8 cellular contexts compared by ENCODE assay signal in genomic region chr1:27284425-27285287, GRCh38. TPM values are rescaled to one million over a fixed set of nuclear protein-coding genes. Genes with fewer than 3 reads are reported as not detected.
DNase-seq lines count a peak whose midpoint lies in the region; ATAC-seq, FAIRE-seq and TF ChIP-seq lines count a peak whose summit lies in the region.

No MANE protein-coding gene starts in this region.

- peak; percentile 88 for TF ChIP-seq CTCF in A673 (conservative IDR thresholded peaks at IDR 0.05; ENCODE audit: low read depth, low read length)
- TF ChIP-seq CTCF in WTC11 (IDR thresholded peaks at IDR 0.05) = peak; percentile 91
- TF ChIP-seq CTCF in bronchial epithelial cell (IDR thresholded peaks at IDR 0.05; ENCODE audit: insufficient read depth, low read length, severe bottlenecking) = peak; percentile 58
- TF ChIP-seq CTCF in kidney epithelial cell (IDR thresholded peaks at IDR 0.05; ENCODE audit: insufficient read depth, low read length, poor library complexity, severe bottlenecking) = peak; percentile 83

- H3K27me3 Mint-ChIP-seq in WTC11 (ENCODE audit: low read depth) = no peaks in the 10 kb centered on the region

- intact Hi-C loops in A673 (cut with micrococcal nuclease; ENCODE audit: unreplicated experiment) = loop anchor here (1.0 to 5.0 kb wide), 4 partner anchors 86 to 287 kb away; no protein-coding TSS in a partner anchor

- H3K4me3 Mint-ChIP-seq in WTC11 = no peak overlapping the region

- H3K27ac Mint-ChIP-seq in WTC11 = peak overlapping the region; percentile 17

- H3K4me1 Mint-ChIP-seq in WTC11 = no peaks in the 10 kb centered on the region; the same call in 1 of the 2 replicates

- CTCF ChIA-PET in A673 (lab: Charles Lee) = interaction anchor here (1.3 kb wide), 1 partner anchor 240 kb away, joined by 8 read pairs; no protein-coding TSS in a partner anchor
- CTCF ChIA-PET in WTC11 (lab: Charles Lee) = interaction anchor here (0.6 to 3.3 kb wide), 17 partner anchors 12 to 865 kb away, joined by 3 to 20 read pairs (median 6); no protein-coding TSS in a partner anchor

- no peaks in the 10 kb centered on the region for H3K9me3 ChIP-seq in A673 (ENCODE audit: low read depth, low read length, poor library complexity, severe bottlenecking)

- no peak for FAIRE-seq in bronchial epithelial cell (lab: Jason Lieb, UNC)

- no TSS peak for BruUV-seq in A673 (replicated peaks; lab: Mats Ljungman, UMichigan)

- peaks cover 6% of the 10 kb centered on the region for H3K36me3 Mint-ChIP-seq in WTC11

- ATAC-seq in WTC11 = peak; percentile 88

- no peak overlapping the region for H3K27ac ChIP-seq in A673 (ENCODE audit: low read depth, low read length, poor library complexity, severe bottlenecking)

- POLR2A ChIA-PET in A673 (lab: Charles Lee; ENCODE audit: low non-redundant PET) (interaction anchor here (0.6 kb wide), 1 partner anchor 87 kb away, joined by 3 read pairs; no protein-coding TSS in a partner anchor), WTC11 (lab: Charles Lee) (no interaction called here)

- no peaks in the 10 kb centered on the region for H3K27me3 ChIP-seq in A673 (replicated peaks; ENCODE audit: insufficient read depth, low read depth, low read length, poor library complexity)
- no peaks in the 10 kb centered on the region for H3K27me3 ChIP-seq in bronchial epithelial cell (ENCODE audit: control insufficient read depth, insufficient read depth, low read length)
- H3K27me3 ChIP-seq in kidney epithelial cell (ENCODE audit: control insufficient read depth, insufficient read depth, low read length) = no peaks in the 10 kb centered on the region

- no peaks in the 10 kb centered on the region for H3K9me3 Mint-ChIP-seq in WTC11

- H3K36me3 ChIP-seq in A673 (ENCODE audit: insufficient read depth, low read length, poor library complexity, severe bottlenecking) = no peaks in the 10 kb centered on the region
- H3K36me3 ChIP-seq in bronchial epithelial cell (ENCODE audit: control insufficient read depth, insufficient read depth, low read length) = peaks cover 2% of the 10 kb centered on the region
- no peaks in the 10 kb centered on the region for H3K36me3 ChIP-seq in kidney epithelial cell (ENCODE audit: control insufficient read depth, insufficient read depth, low read length)

- H3K4me3 ChIP-seq in A673 (ENCODE audit: low read depth, low read length, poor library complexity, severe bottlenecking) (no peak overlapping the region), bronchial epithelial cell (ENCODE audit: low read depth, low read length) (no peak overlapping the region), kidney epithelial cell (ENCODE audit: low read depth, low read length) (no peak overlapping the region)

- DNase-seq in A673 (ENCODE audit: low spot score) = peak; percentile 83
- DNase-seq in GOT3 (lab: John Stamatoyannopoulos, UW) = peak; percentile 12
- peak; percentile 49 for DNase-seq in NCI-H345 treated with DMSO at 0.1 percent for 48 hours (lab: John Stamatoyannopoulos, UW; ENCODE audit: unreplicated experiment)
- peak; percentile 90 for DNase-seq in WTC11 (ENCODE audit: low spot score)
- peak; percentile 64 for DNase-seq in bronchial epithelial cell (ENCODE audit: low read depth)
- DNase-seq in kidney epithelial cell (ENCODE audit: low read depth) = peak; percentile 25
- DNase-seq in stimulated activated CD4-positive, alpha-beta T cell treated with anti-CD3 and anti-CD28 coated beads, Interleukin-1b, Interleukin-23, amount 100 ng/mL, for 4 hours (ENCODE audit: low read depth in 2 of 2) = peak; percentile 83 to 90
- no peak for DNase-seq in OCI-M2 (lab: John Stamatoyannopoulos, UW; ENCODE audit: unreplicated experiment)

- H3K4me1 ChIP-seq in A673 (ENCODE audit: insufficient read depth, low read length, poor library complexity, severe bottlenecking) = no peaks in the 10 kb centered on the region

TF ChIP-seq in WTC11, 78 proteins besides CTCF, POLR2A, EP300 and RAD21 (continues in another document):
- no peak for TF ChIP-seq ZNF425 (CRISPR knock-in tag; conservative IDR thresholded peaks at IDR 0.05)
- TF ChIP-seq ATF2 (CRISPR knock-in tag; IDR thresholded peaks at IDR 0.05; ENCODE audit: borderline replicate concordance, low read depth) = no peak
- no peak for TF ChIP-seq FOXK1 (CRISPR knock-in tag; IDR thresholded peaks at IDR 0.05)
- no peak for TF ChIP-seq ZNF138 (CRISPR knock-in tag; conservative IDR thresholded peaks at IDR 0.05)
- TF ChIP-seq ESRRA (CRISPR knock-in tag; IDR thresholded peaks at IDR 0.05; ENCODE audit: borderline replicate concordance) = no peak
- no peak for TF ChIP-seq JAZF1 (CRISPR knock-in tag; IDR thresholded peaks at IDR 0.05)
- TF ChIP-seq CREM (CRISPR knock-in tag; IDR thresholded peaks at IDR 0.05) = no peak
- no peak for TF ChIP-seq MXD4 (CRISPR knock-in tag; IDR thresholded peaks at IDR 0.05; ENCODE audit: borderline replicate concordance)
- no peak for TF ChIP-seq ELF4 (CRISPR knock-in tag; IDR thresholded peaks at IDR 0.05; ENCODE audit: low read depth)
- TF ChIP-seq ZNF532 (CRISPR knock-in tag; IDR thresholded peaks at IDR 0.05; ENCODE audit: borderline replicate concordance) = no peak
- TF ChIP-seq HMGA2 (CRISPR knock-in tag; IDR thresholded peaks at IDR 0.05) = no peak
- TF ChIP-seq CREB1 (CRISPR knock-in tag; IDR thresholded peaks at IDR 0.05) = no peak
- no peak for TF ChIP-seq ZNF416 (CRISPR knock-in tag; IDR thresholded peaks at IDR 0.05)

RNA-seq across cellular contexts. Expression of gene TMEM222, which starts 37.3 kb away (rescaled TPM):
- total RNA-seq in A673 (2021) = 48.5 and 55.5 TPM in 2 replicates
- total RNA-seq in WTC11 (2021) = 24.9 to 29.8 TPM (median 28.7 TPM) in 3 replicates
- total RNA-seq in bronchial epithelial cell = 16.5 and 17.1 TPM in 2 replicates
- 27.5 and 43.6 TPM in 2 replicates for total RNA-seq in kidney epithelial cell

RNA-seq across cellular contexts. Expression of gene WDTC1, which starts 50.2 kb away (rescaled TPM):
- 20.9 and 25.8 TPM in 2 replicates for total RNA-seq in A673 (2021)
- total RNA-seq in WTC11 (2021) = 20.1 to 24.9 TPM (median 23.5 TPM) in 3 replicates
- total RNA-seq in bronchial epithelial cell = 13.4 and 16.5 TPM in 2 replicates
- total RNA-seq in kidney epithelial cell = 28.6 and 38.7 TPM in 2 replicates

RNA-seq across cellular contexts. Expression of gene SYTL1, which starts 57.2 kb away (rescaled TPM):
- 2.1 and 3.6 TPM in 2 replicates for total RNA-seq in A673 (2021)
- 18.0 to 19.7 TPM (median 18.5 TPM) in 3 replicates for total RNA-seq in WTC11 (2021)
- 31.9 and 86.3 TPM in 2 replicates for total RNA-seq in bronchial epithelial cell
- 40.3 and 47.2 TPM in 2 replicates for total RNA-seq in kidney epithelial cell
